ENCODE assay signal across 9 cellular contexts in genomic region chrX:22192419-22193086, GRCh38.
A peak's percentile ranks its signal among the peaks of the same experiment; 100 is the strongest.
DNase-seq lines count a peak whose midpoint lies in the region; ATAC-seq and TF ChIP-seq lines count a peak whose summit lies in the region.
"Had no signal": no experiment of that assay in that cellular context is flagged by ENCODE, and none has a peak within 500 bp of the region (broad histone marks: within the 10 kb centered on the region; RNA-seq: fewer than 3 reads in every experiment).

No MANE protein-coding gene starts in this region.

- no peaks in the 10 kb centered on the region for H3K36me3 Mint-ChIP-seq in activated T-helper 1 cell treated with anti-CD3 and anti-CD28 coated beads, Interleukin-12 subunit alpha, Interleukin-12 subunit beta, Interleukin-2, Interleukin-4 antibody, amounts not matched to agents 30 ng/mL and 10 ng/mL and 1 ng/mL, durations not matched to agents 14 hours and 24 hours and 36 hours (ENCODE audit: low read depth)

- H3K4me1 ChIP-seq in Peyer's patch (no peaks in the 10 kb centered on the region), neutrophil (ENCODE audit: control insufficient read depth in 1 of 2, insufficient read depth in 1 of 2, low read depth in 1 of 2, low read length in 1 of 2) (no peaks in the 10 kb centered on the region), testis (no peaks in the 10 kb centered on the region)

- TF ChIP-seq CTCF in Peyer's patch (IDR thresholded peaks at IDR 0.05) (peak in 5 of 6 experiments; percentile 33 to 71 (median 65)), neutrophil (IDR thresholded peaks at IDR 0.05) (peak; percentile 71), testis (IDR thresholded peaks at IDR 0.05) (peak; percentile 37 to 57 (median 52))

- H3K27ac ChIP-seq in Peyer's patch: no peak overlapping the region
- no peak overlapping the region for H3K27ac ChIP-seq in neutrophil
- no peak overlapping the region for H3K27ac ChIP-seq in testis

- DNase-seq in D341Med (ENCODE audit: low spot score): peak; percentile 58
- peak; percentile 45 to 82 (median 67) for DNase-seq in Peyer's patch
- peak; percentile 17 for DNase-seq in activated T-helper 1 cell treated with anti-CD3 and anti-CD28 coated beads, Interleukin-12 subunit alpha, Interleukin-12 subunit beta, Interleukin-2, Interleukin-4 antibody, amounts not matched to agents 30 ng/mL and 10 ng/mL and 1 ng/mL, durations not matched to agents 14 hours and 24 hours and 36 hours (ENCODE audit: low spot score)
- DNase-seq in fibroblast of the conjunctiva (ENCODE audit: low read depth): peak; percentile 24
- DNase-seq in testis: peak; percentile 76

- H3K4me1 Mint-ChIP-seq in activated T-helper 1 cell treated with anti-CD3 and anti-CD28 coated beads, Interleukin-12 subunit alpha, Interleukin-12 subunit beta, Interleukin-2, Interleukin-4 antibody, amounts not matched to agents 30 ng/mL and 10 ng/mL and 1 ng/mL, durations not matched to agents 14 hours and 24 hours and 36 hours (ENCODE audit: low read depth): peaks cover 5% of the 10 kb centered on the region

- ATAC-seq in GM19467 (IDR thresholded peaks at IDR 0.05; ENCODE audit: unreplicated experiment): peak; percentile 95
- peak; percentile 73 for ATAC-seq in HG03558 (IDR thresholded peaks at IDR 0.05; ENCODE audit: extremely low read depth, unreplicated experiment)

- TF ChIP-seq POLR2A in Peyer's patch (IDR thresholded peaks at IDR 0.05) (no peak), testis (IDR thresholded peaks at IDR 0.05) (no peak)

- H3K27me3 ChIP-seq in Peyer's patch (no peaks in the 10 kb centered on the region), neutrophil (no peaks in the 10 kb centered on the region), testis (no peaks in the 10 kb centered on the region)

- H3K9me3 ChIP-seq in Peyer's patch (no peaks in the 10 kb centered on the region), neutrophil (no peaks in the 10 kb centered on the region), testis (no peaks in the 10 kb centered on the region)

- no peaks in the 10 kb centered on the region for H3K9me3 Mint-ChIP-seq in activated T-helper 1 cell treated with anti-CD3 and anti-CD28 coated beads, Interleukin-12 subunit alpha, Interleukin-12 subunit beta, Interleukin-2, Interleukin-4 antibody, amounts not matched to agents 30 ng/mL and 10 ng/mL and 1 ng/mL, durations not matched to agents 14 hours and 24 hours and 36 hours
- H3K9me3 Mint-ChIP-seq: dendritic cell treated with granulocyte-macrophage colony-stimulating factor and Interleukin-4, amounts not matched to agents 40 ng/mL and 50 ng/mL, for 4 days had no signal

- no peaks in the 10 kb centered on the region for H3K27me3 Mint-ChIP-seq in activated T-helper 1 cell treated with anti-CD3 and anti-CD28 coated beads, Interleukin-12 subunit alpha, Interleukin-12 subunit beta, Interleukin-2, Interleukin-4 antibody, amounts not matched to agents 30 ng/mL and 10 ng/mL and 1 ng/mL, durations not matched to agents 14 hours and 24 hours and 36 hours (ENCODE audit: insufficient read depth)

- 18 to 27% methylated on average over 9 to 14 of the region's 14 CpGs for WGBS in testis, 2 donors

- H3K4me3 Mint-ChIP-seq in activated T-helper 1 cell treated with anti-CD3 and anti-CD28 coated beads, Interleukin-12 subunit alpha, Interleukin-12 subunit beta, Interleukin-2, Interleukin-4 antibody, amounts not matched to agents 30 ng/mL and 10 ng/mL and 1 ng/mL, durations not matched to agents 14 hours and 24 hours and 36 hours: no peak overlapping the region
- H3K4me3 Mint-ChIP-seq: dendritic cell treated with granulocyte-macrophage colony-stimulating factor and Interleukin-4, amounts not matched to agents 40 ng/mL and 50 ng/mL, for 4 days had no signal

- intact Hi-C loops in activated T-helper 1 cell treated with anti-CD3 and anti-CD28 coated beads, Interleukin-12 subunit alpha, Interleukin-12 subunit beta, Interleukin-2, Interleukin-4 antibody, amounts not matched to agents 30 ng/mL and 10 ng/mL and 1 ng/mL, durations not matched to agents 14 hours and 24 hours and 36 hours (cut with micrococcal nuclease): loop anchor here (1.0 to 10.0 kb wide), 6 partner anchors 56 to 555 kb away; no protein-coding TSS in a partner anchor
- intact Hi-C loops in testis (cut with DNase I; ENCODE audit: low total_unique reads): no loop called here

- H3K36me3 ChIP-seq in Peyer's patch: no peaks in the 10 kb centered on the region
- no peaks in the 10 kb centered on the region for H3K36me3 ChIP-seq in neutrophil
- no peaks in the 10 kb centered on the region for H3K36me3 ChIP-seq in testis (ENCODE audit: low read depth, missing control alignments)

- H3K27ac Mint-ChIP-seq in activated T-helper 1 cell treated with anti-CD3 and anti-CD28 coated beads, Interleukin-12 subunit alpha, Interleukin-12 subunit beta, Interleukin-2, Interleukin-4 antibody, amounts not matched to agents 30 ng/mL and 10 ng/mL and 1 ng/mL, durations not matched to agents 14 hours and 24 hours and 36 hours: no peak overlapping the region
- H3K27ac Mint-ChIP-seq: dendritic cell treated with granulocyte-macrophage colony-stimulating factor and Interleukin-4, amounts not matched to agents 40 ng/mL and 50 ng/mL, for 4 days had no signal

- no peak overlapping the region for H3K4me3 ChIP-seq in Peyer's patch
- H3K4me3 ChIP-seq in neutrophil (ENCODE audit: low read depth in 1 of 2, low read length in 1 of 2): no peak overlapping the region
- no peak overlapping the region for H3K4me3 ChIP-seq in testis

Comparison
In these comparisons a context has a peak if more than half of its experiments do, and no peak if none do; other contexts are left out.
1. DNase-seq: peak in every context shown above with its lines; median percentile 76 in testis; 67 in Peyer's patch; 58 in D341Med; 24 in fibroblast of the conjunctiva; 17 in activated T-helper 1 cell treated with anti-CD3 and anti-CD28 coated beads, Interleukin-12 subunit alpha, Interleukin-12 subunit beta, Interleukin-2, Interleukin-4 antibody, amounts not matched to agents 30 ng/mL and 10 ng/mL and 1 ng/mL, durations not matched to agents 14 hours and 24 hours and 36 hours.